ENCODE assay signal across 1 cellular context in the genomic region with DNA sequence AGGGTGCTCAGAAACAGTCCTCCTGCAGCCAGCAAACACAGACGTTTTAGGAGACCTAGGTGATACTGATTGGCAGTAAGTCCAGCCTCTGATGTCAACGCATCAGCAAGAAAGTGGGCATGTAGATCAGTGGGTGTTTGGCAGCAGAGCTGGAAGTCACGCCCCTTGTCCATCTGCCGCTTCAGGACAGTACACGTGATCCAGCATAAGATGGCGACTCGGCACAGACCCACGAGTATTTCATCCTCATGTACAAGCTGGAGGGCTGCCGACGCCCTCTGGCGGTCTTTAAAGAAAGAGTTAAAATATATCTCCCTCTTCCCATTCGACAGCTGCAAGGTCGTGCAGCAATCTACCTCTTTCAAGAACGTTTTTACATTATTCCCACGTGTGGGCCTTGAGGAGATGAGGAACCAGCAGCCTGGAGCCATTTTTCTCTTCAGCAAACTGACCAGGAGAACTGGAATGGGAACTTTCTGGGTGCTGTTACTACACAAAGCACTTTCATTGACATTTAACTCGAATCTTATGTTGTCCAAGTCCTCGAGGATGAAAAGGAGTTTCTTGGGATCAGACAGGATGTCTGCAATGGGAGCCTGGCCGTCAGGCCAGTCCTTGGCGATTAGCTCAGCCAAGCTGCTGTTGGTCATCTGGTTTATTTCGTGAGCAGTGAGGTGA.
TF ChIP-seq lines count a peak whose summit lies in the region.

No MANE protein-coding gene starts in this region.

TF ChIP-seq in H1, 55 proteins besides CTCF, POLR2A, EP300 and RAD21:
- TF ChIP-seq, protein P1, sequence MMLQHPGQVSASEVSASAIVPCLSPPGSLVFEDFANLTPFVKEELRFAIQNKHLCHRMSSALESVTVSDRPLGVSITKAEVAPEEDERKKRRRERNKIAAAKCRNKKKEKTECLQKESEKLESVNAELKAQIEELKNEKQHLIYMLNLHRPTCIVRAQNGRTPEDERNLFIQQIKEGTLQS (IDR thresholded peaks at IDR 0.05; ENCODE audit: insufficient read depth, low read depth, low read length), result no peak
- TF ChIP-seq, protein P2, sequence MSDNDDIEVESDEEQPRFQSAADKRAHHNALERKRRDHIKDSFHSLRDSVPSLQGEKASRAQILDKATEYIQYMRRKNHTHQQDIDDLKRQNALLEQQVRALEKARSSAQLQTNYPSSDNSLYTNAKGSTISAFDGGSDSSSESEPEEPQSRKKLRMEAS (IDR thresholded peaks at IDR 0.05), result peak; percentile 65
- TF ChIP-seq, protein P3, sequence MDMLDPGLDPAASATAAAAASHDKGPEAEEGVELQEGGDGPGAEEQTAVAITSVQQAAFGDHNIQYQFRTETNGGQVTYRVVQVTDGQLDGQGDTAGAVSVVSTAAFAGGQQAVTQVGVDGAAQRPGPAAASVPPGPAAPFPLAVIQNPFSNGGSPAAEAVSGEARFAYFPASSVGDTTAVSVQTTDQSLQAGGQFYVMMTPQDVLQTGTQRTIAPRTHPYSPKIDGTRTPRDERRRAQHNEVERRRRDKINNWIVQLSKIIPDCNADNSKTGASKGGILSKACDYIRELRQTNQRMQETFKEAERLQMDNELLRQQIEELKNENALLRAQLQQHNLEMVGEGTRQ (IDR thresholded peaks at IDR 0.05; ENCODE audit: low read length), result peak; percentile 66
- TF ChIP-seq CTBP2 (IDR thresholded peaks at IDR 0.05; ENCODE audit: borderline replicate concordance, insufficient read depth, insufficient read length, low read length), result no peak
- TF ChIP-seq, protein P4, sequence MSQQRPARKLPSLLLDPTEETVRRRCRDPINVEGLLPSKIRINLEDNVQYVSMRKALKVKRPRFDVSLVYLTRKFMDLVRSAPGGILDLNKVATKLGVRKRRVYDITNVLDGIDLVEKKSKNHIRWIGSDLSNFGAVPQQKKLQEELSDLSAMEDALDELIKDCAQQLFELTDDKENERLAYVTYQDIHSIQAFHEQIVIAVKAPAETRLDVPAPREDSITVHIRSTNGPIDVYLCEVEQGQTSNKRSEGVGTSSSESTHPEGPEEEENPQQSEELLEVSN (IDR thresholded peaks at IDR 0.05), result peak; percentile 65
- TF ChIP-seq KDM5A (IDR thresholded peaks at IDR 0.05; ENCODE audit: low read length), result no peak
- TF ChIP-seq ASH2L (IDR thresholded peaks at IDR 0.05; ENCODE audit: low read length), result no peak
- peak; percentile 77 for TF ChIP-seq YY1 (IDR thresholded peaks at IDR 0.05; ENCODE audit: low read depth, low read length)
- no peak for TF ChIP-seq CHD7 (IDR thresholded peaks at IDR 0.05; ENCODE audit: insufficient replicate concordance, low read length)
